19 cellular contexts compared by ENCODE assay signal in the genomic region with DNA sequence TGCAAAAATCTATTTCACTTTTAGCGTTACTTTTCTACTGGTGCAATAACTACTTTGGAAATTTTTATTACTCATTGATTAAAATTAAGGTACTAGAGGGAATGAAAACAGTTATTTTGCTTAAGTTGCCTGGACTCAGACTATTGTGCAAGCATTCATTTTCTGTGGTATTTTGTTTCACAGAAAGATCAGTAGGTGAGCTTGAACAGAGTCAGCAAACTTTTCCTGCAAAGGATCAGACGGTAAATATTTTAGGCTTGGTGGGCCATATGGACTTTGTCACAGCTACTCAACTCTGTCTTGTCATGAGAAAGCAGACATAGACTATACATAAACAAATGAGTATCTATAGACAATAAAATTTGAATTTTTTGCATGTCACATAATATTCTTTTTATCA.
"Had no signal": no experiment of that assay in that cellular context is flagged by ENCODE, and none has a peak within 500 bp of the region (broad histone marks: within the 10 kb centered on the region; RNA-seq: fewer than 3 reads in every experiment).

No MANE protein-coding gene starts in this region.

- H3K27ac ChIP-seq: foreskin keratinocyte, skin epidermis, stomach, thoracic aorta, WERI-Rb-1 had no signal

- ATAC-seq: activated CD8-positive, alpha-beta T cell treated with anti-CD3 and anti-CD28 coated beads for 36 hours; activated T-cell treated with anti-CD3 and anti-CD28 coated beads, Interleukin-2, amount 50 U/mL, for 72 hours; foreskin keratinocyte; natural killer cell treated with Interleukin-12 subunit alpha and Interleukin-12 subunit beta and Interleukin-15 and Interleukin-18, amount 100 ng/mL, for 72 hours; T-cell had no signal

- H3K9me3 ChIP-seq: stomach, thoracic aorta had no signal

- H3K4me1 ChIP-seq: foreskin keratinocyte, stomach had no signal

- H3K4me3 ChIP-seq: skin epidermis, stomach, thoracic aorta had no signal

- DNase-seq: activated CD4-positive, alpha-beta T cell treated with anti-CD3 and anti-CD28 coated beads for 4 hours; activated CD8-positive, alpha-beta memory T cell treated with anti-CD3 and anti-CD28 coated beads, Interleukin-2, amount 50 U/mL, for 4 hours; activated CD8-positive, alpha-beta T cell treated with anti-CD3 and anti-CD28 coated beads for 36 hours; activated gamma-delta T cell treated with Interleukin-2 at 50 U/mL for 16 hours; activated naive CD8-positive, alpha-beta T cell treated with anti-CD3 and anti-CD28 coated beads for 36 hours; activated T-cell treated with anti-CD3 and anti-CD28 coated beads, Interleukin-2, amount 50 U/mL, for 72 hours; aorta; caudate nucleus; cortex of kidney; effector CD8-positive, alpha-beta T cell; foreskin keratinocyte; mammary epithelial cell; occipital lobe; stomach; T-cell; WERI-Rb-1 had no signal

- H3K36me3 ChIP-seq: stomach, thoracic aorta, WERI-Rb-1 had no signal

- H3K27me3 ChIP-seq: foreskin keratinocyte, stomach had no signal
